Comparison of ENCODE assay signal across 20 cellular contexts in the genomic region with DNA sequence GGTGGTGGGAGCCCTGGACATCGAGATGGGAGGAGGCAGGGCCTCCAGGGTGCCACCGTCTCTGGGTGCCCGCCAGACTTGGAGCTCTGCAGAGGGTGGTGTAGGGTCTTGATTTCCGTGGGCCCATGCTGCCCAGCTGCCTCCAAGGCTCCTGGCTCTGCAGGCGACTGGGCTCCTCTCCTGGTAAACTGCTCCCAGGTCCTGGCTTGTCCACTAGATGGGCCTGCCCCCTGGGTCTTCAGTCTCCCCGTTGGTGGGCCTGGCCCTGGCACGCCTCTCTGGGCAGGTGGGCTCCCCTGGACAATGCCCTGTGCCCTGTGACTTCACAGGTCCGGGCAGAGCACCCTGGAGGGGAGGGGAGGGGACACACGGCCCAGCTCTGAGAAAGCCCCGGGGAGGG. TPM values are rescaled to one million over a fixed set of nuclear protein-coding genes. Genes with fewer than 3 reads are reported as not detected.
"Had no signal": no experiment of that assay in that cellular context is flagged by ENCODE, and none has a peak within 500 bp of the region (broad histone marks: within the 10 kb centered on the region; RNA-seq: fewer than 3 reads in every experiment).

No MANE protein-coding gene starts in this region.

- H3K27ac ChIP-seq: HL-60, SJCRH30 had no signal

- DNase-seq: Kasumi-1, KG1, MM.1S, NCI-H1048, NCI-H1105, NCI-H1436 treated with DMSO at 0.1 percent for 48 hours, NCI-H1694, NCI-H187 treated with DMSO at 0.1 percent for 48 hours, NCI-H2029 treated with DMSO at 0.1 percent for 48 hours, NCI-H2171 treated with DMSO at 0.1 percent for 48 hours, NCI-H2227 treated with DMSO at 0.1 percent for 48 hours, NCI-H524, NCI-H526 treated with DMSO at 0.1 percent for 48 hours, NCI-H748 treated with DMSO at 0.1 percent for 48 hours, PC-3, SHP77 treated with DMSO at 0.1 percent for 48 hours, SJCRH30, T-helper 2 cell had no signal

- H3K9me3 ChIP-seq: SJCRH30 had no signal

- H3K36me3 ChIP-seq: SJCRH30 had no signal

- H3K4me1 ChIP-seq: SJCRH30 had no signal

- H3K4me3 ChIP-seq: SJCRH30 had no signal

RNA-seq across cellular contexts. Expression of gene FGFR3, which starts 7.7 kb away (rescaled TPM):
- total RNA-seq: OCI-LY7 had no signal
